ENCODE assay signal across 8 cellular contexts in genomic region chr14:89349196-89350008, GRCh38.
DNase-seq lines count a peak whose midpoint lies in the region; TF ChIP-seq lines count a peak whose summit lies in the region.

No MANE protein-coding gene starts in this region.

- TF ChIP-seq CTCF in vagina (IDR thresholded peaks at IDR 0.05): no peak

- no peaks in the 10 kb centered on the region for H3K9me3 ChIP-seq in vagina

- no peak overlapping the region for H3K27ac ChIP-seq in vagina

- no peaks in the 10 kb centered on the region for H3K27me3 ChIP-seq in vagina

- H3K4me1 ChIP-seq in vagina: peaks cover 55% of the 10 kb centered on the region

- intact Hi-C loops in head of caudate nucleus (cut with DNase I) (no loop called here), vagina (cut with DNase I) (no loop called here)

- peaks cover 0 to 27% of the 10 kb centered on the region in 2 donors for H3K36me3 ChIP-seq in vagina

- DNase-seq in M059J (ENCODE audit: low read depth) (peak; percentile 26), NCI-H82 (lab: John Stamatoyannopoulos, UW) (peak; percentile 90), head of caudate nucleus (peak; percentile 54 to 94 (median 78)), retina (peak; percentile 93), vagina (ENCODE audit: extremely low spot score in 2 of 2) (no peak), GM03348 (ENCODE audit: low spot score) (no peak), islet precursor cell (no peak)
- no peak for DNase-seq in stimulated activated CD4-positive, alpha-beta T cell treated with anti-CD3 and anti-CD28 coated beads, Interleukin-2, amount 100 ng/mL, for 24 hours

- no peak overlapping the region for H3K4me3 ChIP-seq in vagina

- no peak for TF ChIP-seq POLR2A in vagina (IDR thresholded peaks at IDR 0.05)

Comparison
In these comparisons a context has a peak if more than half of its experiments do, and no peak if none do; other contexts are left out.
1. DNase-seq: peak in M059J (single experiment), NCI-H82 (single experiment), head of caudate nucleus (42 of 42) and retina (single experiment); none in stimulated activated CD4-positive, alpha-beta T cell treated with anti-CD3 and anti-CD28 coated beads, Interleukin-2, amount 100 ng/mL, for 24 hours (0 of 2), vagina (0 of 2), GM03348 (single experiment) and islet precursor cell (single experiment).